8 cellular contexts compared by ENCODE assay signal in genomic region chr2:70125498-70125898, GRCh38. TPM values are rescaled to one million over a fixed set of nuclear protein-coding genes. Genes with fewer than 3 reads are reported as not detected.
DNase-seq lines count a peak whose midpoint lies in the region; ATAC-seq and TF ChIP-seq lines count a peak whose summit lies in the region.

No MANE protein-coding gene starts in this region.

- peaks cover 75% of the 10 kb centered on the region for H3K4me1 Mint-ChIP-seq in CD8-positive, alpha-beta T cell (ENCODE audit: low read depth)
- peaks cover 42% of the 10 kb centered on the region for H3K4me1 Mint-ChIP-seq in endothelial cell (ENCODE audit: unreplicated experiment)

- H3K4me2 ChIP-seq in PC-9 (peak overlapping the region; percentile 99), parathyroid adenoma (ENCODE audit: low read length) (peak overlapping the region; percentile 82)

- H3K27ac Mint-ChIP-seq in CD8-positive, alpha-beta T cell, result peak overlapping the region; percentile 100
- H3K27ac Mint-ChIP-seq in endothelial cell (ENCODE audit: unreplicated experiment), result peak overlapping the region; percentile 100

- peak overlapping the region; percentile 47 for H3K9ac ChIP-seq in parathyroid adenoma

- H3K4me3 ChIP-seq in CD8-positive, alpha-beta T cell (ENCODE audit: low read depth, low read length), result peak overlapping the region; percentile 47
- H3K4me3 ChIP-seq in PC-9, result peak overlapping the region; percentile 95
- H3K4me3 ChIP-seq in parathyroid adenoma (ENCODE audit: low read depth, low read length), result peak overlapping the region; percentile 70

- peak overlapping the region; percentile 97 for H3K27ac ChIP-seq in CD8-positive, alpha-beta T cell (ENCODE audit: low read depth, low read length)
- H3K27ac ChIP-seq in PC-9 (peak overlapping the region; percentile 89), parathyroid adenoma (peak overlapping the region; percentile 99)

- DNase-seq in CD8-positive, alpha-beta T cell, result no peak
- DNase-seq in PC-9 (no peak), endothelial cell (ENCODE audit: low spot score) (no peak), NCI-H2227 (lab: John Stamatoyannopoulos, UW; ENCODE audit: unreplicated experiment) (no peak), UCSD-AML1 (lab: John Stamatoyannopoulos, UW; ENCODE audit: unreplicated experiment) (no peak)
- no peak for DNase-seq in activated CD4-positive, CD25-positive, alpha-beta regulatory T cell treated with anti-CD3 and anti-CD28 coated beads, Interleukin-2, amount 50 U/mL, for 72 hours

- TF ChIP-seq CTCF in CD8-positive, alpha-beta T cell (IDR thresholded peaks at IDR 0.05), result no peak
- TF ChIP-seq CTCF in PC-9 (conservative IDR thresholded peaks at IDR 0.05) (no peak), endothelial cell (IDR thresholded peaks at IDR 0.05; ENCODE audit: unreplicated experiment) (no peak), parathyroid adenoma (IDR thresholded peaks at IDR 0.05) (no peak)

- H3K36me3 ChIP-seq in CD8-positive, alpha-beta T cell (ENCODE audit: insufficient read depth, low read length), result no peaks in the 10 kb centered on the region
- no peaks in the 10 kb centered on the region for H3K36me3 ChIP-seq in PC-9 (ENCODE audit: low read depth)
- H3K36me3 ChIP-seq in parathyroid adenoma (ENCODE audit: control insufficient read depth, insufficient read depth, low read length), result no peaks in the 10 kb centered on the region

- peak overlapping the region; percentile 95 for H3K4me3 Mint-ChIP-seq in CD8-positive, alpha-beta T cell
- H3K4me3 Mint-ChIP-seq in endothelial cell (ENCODE audit: unreplicated experiment), result peak overlapping the region; percentile 97

- H3K79me2 ChIP-seq in PC-9 (ENCODE audit: low read depth) (no peaks in the 10 kb centered on the region), parathyroid adenoma (no peaks in the 10 kb centered on the region)

- H3K9me2 ChIP-seq in PC-9 (ENCODE audit: insufficient read depth), result no peaks in the 10 kb centered on the region

- H3K27me3 ChIP-seq in CD8-positive, alpha-beta T cell (ENCODE audit: insufficient read depth, low read length), result no peaks in the 10 kb centered on the region
- H3K27me3 ChIP-seq in PC-9 (ENCODE audit: insufficient read depth, low read depth), result no peaks in the 10 kb centered on the region
- no peaks in the 10 kb centered on the region for H3K27me3 ChIP-seq in parathyroid adenoma (ENCODE audit: control insufficient read depth, insufficient read depth, low read length)

- no TSS peak for BruUV-seq in PC-9 (replicated peaks; lab: Mats Ljungman, UMichigan)

- POLR2A ChIA-PET in CD8-positive, alpha-beta T cell (lab: Charles Lee), result interaction anchor here (0.6 to 15.5 kb wide), 14 partner anchors 10 to 232 kb away, joined by 3 to 325 read pairs (median 14); partner anchors contain the start of genes C2orf42, MXD1, PCBP1 and SNRNP27
- POLR2A ChIA-PET in PC-9 (lab: Charles Lee; ENCODE audit: unreplicated experiment), result no interaction called here

- intact Hi-C loops in CD8-positive, alpha-beta T cell (cut with DNase I, micrococcal nuclease), result loop anchor here (2.0 kb wide), 2 partner anchors 31 to 39 kb away; partner anchors contain the start of gene PCBP1 (in 1 of the 2)
- intact Hi-C loops in PC-9 (cut with micrococcal nuclease; ENCODE audit: unreplicated experiment), result loop anchor here (2.0 kb wide), 2 partner anchors 15 to 17 kb away; no protein-coding TSS in a partner anchor

- no peaks in the 10 kb centered on the region for H3K9me3 ChIP-seq in CD8-positive, alpha-beta T cell (ENCODE audit: low read length)
- no peaks in the 10 kb centered on the region for H3K9me3 ChIP-seq in PC-9 (ENCODE audit: insufficient read depth, low read depth)
- H3K9me3 ChIP-seq in parathyroid adenoma (ENCODE audit: control insufficient read depth, low read length), result no peaks in the 10 kb centered on the region

- ATAC-seq in CD8-positive, alpha-beta T cell, result no peak
- ATAC-seq in HG02588 (IDR thresholded peaks at IDR 0.05; ENCODE audit: unreplicated experiment), result no peak

- no peaks in the 10 kb centered on the region for H3K9me3 Mint-ChIP-seq in CD8-positive, alpha-beta T cell
- H3K9me3 Mint-ChIP-seq in endothelial cell (ENCODE audit: unreplicated experiment), result no peaks in the 10 kb centered on the region

- H3F3A ChIP-seq in PC-9 (ENCODE audit: insufficient read depth, low read depth), result peaks cover 35% of the 10 kb centered on the region

- peaks cover 62% of the 10 kb centered on the region for H3K4me1 ChIP-seq in CD8-positive, alpha-beta T cell (ENCODE audit: insufficient read depth, low read length)
- H3K4me1 ChIP-seq in PC-9 (replicated peaks; ENCODE audit: insufficient read depth) (peaks cover 32% of the 10 kb centered on the region), parathyroid adenoma (peaks cover 12% of the 10 kb centered on the region)

- CTCF ChIA-PET in CD8-positive, alpha-beta T cell (lab: Charles Lee), result interaction anchor here (1.8 to 4.1 kb wide), 8 partner anchors 9 to 40 kb away, joined by 6 to 37 read pairs (median 10); no protein-coding TSS in a partner anchor
- CTCF ChIA-PET in PC-9 (lab: Charles Lee), result interaction anchor here (0.9 kb wide), 1 partner anchor 8 kb away, joined by 3 read pairs; no protein-coding TSS in a partner anchor

- H2AFZ ChIP-seq in PC-9 (peak overlapping the region; percentile 99), parathyroid adenoma (peak overlapping the region; percentile 98)

- H3K27me3 Mint-ChIP-seq in CD8-positive, alpha-beta T cell (ENCODE audit: low read depth), result no peaks in the 10 kb centered on the region
- H3K27me3 Mint-ChIP-seq in endothelial cell (ENCODE audit: unreplicated experiment), result peaks cover 22% of the 10 kb centered on the region

- H4K20me1 ChIP-seq in PC-9 (ENCODE audit: insufficient read depth), result no peaks in the 10 kb centered on the region

- peaks cover 9% of the 10 kb centered on the region for H3K36me3 Mint-ChIP-seq in CD8-positive, alpha-beta T cell
- H3K36me3 Mint-ChIP-seq in endothelial cell (ENCODE audit: low read depth, unreplicated experiment), result peaks cover 11% of the 10 kb centered on the region

RNA-seq across cellular contexts. Expression of gene PCBP1, which starts 38.2 kb away (rescaled TPM):
- total RNA-seq in CD8-positive, alpha-beta T cell, result 100 to 1,000 TPM; 239 to 255 TPM
- total RNA-seq in PC-9 (2021) (148 and 227 TPM in 2 replicates), endothelial cell (ENCODE audit: unreplicated experiment) (302 TPM)
